ENCODE assay signal across 15 cellular contexts in the genomic region with DNA sequence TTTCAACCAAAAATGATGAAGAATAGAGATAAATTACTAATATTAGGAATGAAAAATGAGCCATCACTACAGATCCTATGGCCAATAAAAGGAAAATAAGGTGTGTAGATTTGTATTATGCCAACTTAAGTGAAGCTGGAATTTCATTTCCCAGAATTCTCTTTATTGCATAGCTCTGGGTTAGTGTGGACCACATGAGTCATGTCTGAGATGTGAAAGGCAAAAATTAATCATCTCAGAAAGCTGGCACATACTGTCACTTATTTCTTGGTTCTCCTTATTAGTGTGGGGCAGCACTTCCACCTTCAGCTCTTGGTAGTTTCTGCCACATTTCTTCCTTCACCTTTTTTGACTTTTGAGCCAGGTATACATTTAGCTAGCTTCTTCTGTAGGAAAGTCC.
DNase-seq lines count a peak whose midpoint lies in the region; ATAC-seq, FAIRE-seq and TF ChIP-seq lines count a peak whose summit lies in the region.
"Had no signal": no experiment of that assay in that cellular context is flagged by ENCODE, and none has a peak within 500 bp of the region (broad histone marks: within the 10 kb centered on the region; RNA-seq: fewer than 3 reads in every experiment).

No MANE protein-coding gene starts in this region.

- no peak overlapping the region for H3K9ac ChIP-seq in mammary epithelial cell (ENCODE audit: insufficient read depth, low read length)

- H3K27ac ChIP-seq in mammary epithelial cell (ENCODE audit: insufficient read depth, low read depth, low read length): no peak overlapping the region
- no peak overlapping the region for H3K27ac ChIP-seq in pancreas

- no peak overlapping the region for H2AFZ ChIP-seq in mammary epithelial cell (ENCODE audit: low read depth, low read length)

- peak; percentile 98 for ATAC-seq in activated naive CD4-positive, alpha-beta T cell treated with anti-CD3 and anti-CD28 coated beads, Interleukin-2, amount 50 U/mL, for 72 hours
- ATAC-seq in pancreas: no peak

- DNase-seq in activated naive CD4-positive, alpha-beta T cell treated with anti-CD3 and anti-CD28 coated beads, Interleukin-2, amount 50 U/mL, for 72 hours (ENCODE audit: low spot score in 2 of 2): no peak
- DNase-seq in activated naive CD4-positive, alpha-beta T cell (lab: John Stamatoyannopoulos, UW): no peak
- DNase-seq in HT1080 (ENCODE audit: low read depth) (peak; percentile 79), mammary epithelial cell (peak; percentile 66), renal cortical epithelial cell (ENCODE audit: low read depth) (peak; percentile 28), pancreas (no peak), Caco-2 (no peak), DMS 273 (lab: John Stamatoyannopoulos, UW; ENCODE audit: unreplicated experiment) (no peak)
- DNase-seq: activated CD4-positive, alpha-beta T cell treated with anti-CD3 and anti-CD28 coated beads for 1 hour; BE2C; head of caudate nucleus; NCI-H1694 had no signal

- H3K36me3 ChIP-seq in mammary epithelial cell (ENCODE audit: insufficient read depth, low read length): peaks cover 6% of the 10 kb centered on the region
- no peaks in the 10 kb centered on the region for H3K36me3 ChIP-seq in pancreas
- H3K36me3 ChIP-seq in Caco-2 (ENCODE audit: control insufficient read depth, insufficient read depth, low read length): no peaks in the 10 kb centered on the region; the same call in 1 of the 2 replicates

- H3K27me3 Mint-ChIP-seq in Caco-2 (ENCODE audit: insufficient read depth, unreplicated experiment): no peaks in the 10 kb centered on the region
- H3K27me3 Mint-ChIP-seq: activated naive CD4-positive, alpha-beta T cell treated with anti-CD3 and anti-CD28 coated beads, Interleukin-2, amount 50 U/mL, for 24 hours; dendritic cell treated with granulocyte-macrophage colony-stimulating factor and Interleukin-4, amounts not matched to agents 40 ng/mL and 50 ng/mL, for 4 days; IgD-negative memory B cell had no signal

- intact Hi-C loops in mammary epithelial cell (cut with micrococcal nuclease) (no loop called here), pancreas (cut with DNase I) (no loop called here), Caco-2 (cut with micrococcal nuclease; ENCODE audit: unreplicated experiment) (loop anchor here (10.0 kb wide), 1 partner anchor 330 kb away; no protein-coding TSS in a partner anchor)

- peaks cover 22 to 64% of the 10 kb centered on the region in 2 donors for H3K36me3 Mint-ChIP-seq in activated naive CD4-positive, alpha-beta T cell treated with anti-CD3 and anti-CD28 coated beads, Interleukin-2, amount 50 U/mL, for 72 hours
- H3K36me3 Mint-ChIP-seq in Caco-2 (ENCODE audit: insufficient read depth, unreplicated experiment): no peaks in the 10 kb centered on the region

- H3K79me2 ChIP-seq in mammary epithelial cell (ENCODE audit: insufficient read depth, low read length): peaks cover 5% of the 10 kb centered on the region

- peaks cover 6% of the 10 kb centered on the region for H3K4me1 Mint-ChIP-seq in Caco-2 (ENCODE audit: low read depth, unreplicated experiment)

- H3K4me3 Mint-ChIP-seq in Caco-2 (ENCODE audit: unreplicated experiment): no peak overlapping the region
- H3K4me3 Mint-ChIP-seq: activated naive CD4-positive, alpha-beta T cell treated with anti-CD3 and anti-CD28 coated beads, Interleukin-2, amount 50 U/mL, for 24 hours; dendritic cell treated with granulocyte-macrophage colony-stimulating factor and Interleukin-4, amounts not matched to agents 40 ng/mL and 50 ng/mL, for 4 days had no signal

- no peak overlapping the region for H3K4me2 ChIP-seq in mammary epithelial cell (ENCODE audit: insufficient read depth, low read depth, low read length)

- dilution Hi-C loops in mammary epithelial cell (cut with HindIII; ENCODE audit: low sequenced_read_pairs): no loop called here

- no peak overlapping the region for H3K4me3 ChIP-seq in mammary epithelial cell (replicated peaks in 1 of 3; ENCODE audit: insufficient read depth in 1 of 3, low read depth in 2 of 3, low read length in 3 of 3)
- H3K4me3 ChIP-seq in pancreas: no peak overlapping the region
- H3K4me3 ChIP-seq in Caco-2 (ENCODE audit: low read depth, low read length): no peak overlapping the region

- BruUV-seq in mammary epithelial cell (replicated peaks; lab: Mats Ljungman, UMichigan): no TSS peak
- BruUV-seq in Caco-2 (replicated peaks; lab: Mats Ljungman, UMichigan): no TSS peak

- H4K20me1 ChIP-seq in mammary epithelial cell (ENCODE audit: insufficient read depth, low read length): no peaks in the 10 kb centered on the region

- CTCF ChIA-PET in mammary epithelial cell (lab: Charles Lee; ENCODE audit: low non-redundant PET): no interaction called here
- CTCF ChIA-PET in Caco-2 (lab: Charles Lee): no interaction called here

- FAIRE-seq in pancreas (lab: Jason Lieb, UNC): no peak

- H3K27me3 ChIP-seq in mammary epithelial cell (ENCODE audit: insufficient read depth, low read length): no peaks in the 10 kb centered on the region
- no peaks in the 10 kb centered on the region for H3K27me3 ChIP-seq in pancreas
- H3K27me3 ChIP-seq in Caco-2 (replicated peaks; ENCODE audit: control insufficient read depth, insufficient read depth, low read length): no peaks in the 10 kb centered on the region
- H3K27me3 ChIP-seq: BE2C had no signal

- peaks cover 7% of the 10 kb centered on the region in 2 donors for H3K9me3 Mint-ChIP-seq in activated naive CD4-positive, alpha-beta T cell treated with anti-CD3 and anti-CD28 coated beads, Interleukin-2, amount 50 U/mL, for 72 hours
- H3K9me3 Mint-ChIP-seq in Caco-2 (ENCODE audit: unreplicated experiment): no peaks in the 10 kb centered on the region

- H3K4me1 ChIP-seq in mammary epithelial cell (ENCODE audit: insufficient read depth, low read length) (peaks cover 8% of the 10 kb centered on the region), pancreas (no peaks in the 10 kb centered on the region), Caco-2 (no peaks in the 10 kb centered on the region)
- H3K4me1 ChIP-seq: BE2C had no signal

- H3K9me3 ChIP-seq in mammary epithelial cell (replicated peaks; ENCODE audit: insufficient read depth, low read length) (no peaks in the 10 kb centered on the region), pancreas (no peaks in the 10 kb centered on the region), Caco-2 (peaks cover 6% of the 10 kb centered on the region; the same call in 1 of the 2 replicates)
- H3K9me3 ChIP-seq: BE2C had no signal

- in situ Hi-C loops in mammary epithelial cell (cut with MboI; ENCODE audit: low sequenced_read_pairs in 2 of 2): no loop called here

- H3K27ac Mint-ChIP-seq in activated naive CD4-positive, alpha-beta T cell treated with anti-CD3 and anti-CD28 coated beads, Interleukin-2, amount 50 U/mL, for 72 hours: peak overlapping the region in 1 of 2 donors; percentile 60
- no peak overlapping the region for H3K27ac Mint-ChIP-seq in Caco-2 (ENCODE audit: unreplicated experiment)
- H3K27ac Mint-ChIP-seq: activated naive CD4-positive, alpha-beta T cell treated with anti-CD3 and anti-CD28 coated beads, Interleukin-2, amount 50 U/mL, for 24 hours; dendritic cell treated with granulocyte-macrophage colony-stimulating factor and Interleukin-4, amounts not matched to agents 40 ng/mL and 50 ng/mL, for 4 days; IgD-negative memory B cell had no signal

- POLR2A ChIA-PET in Caco-2 (lab: Charles Lee): no interaction called here

- TF ChIP-seq CTCF in mammary epithelial cell (conservative IDR thresholded peaks at IDR 0.05 in 1 of 2, IDR thresholded peaks at IDR 0.05 in 1 of 2; ENCODE audit: extremely low read depth in 1 of 2, insufficient read depth in 1 of 2, low read depth in 1 of 2, low read length in 2 of 2) (no peak), pancreas (IDR thresholded peaks at IDR 0.05) (no peak), Caco-2 (IDR thresholded peaks at IDR 0.05; ENCODE audit: insufficient read depth in 1 of 2, low read depth in 1 of 2, low read length in 1 of 2, severe bottlenecking in 1 of 2, unreplicated experiment in 1 of 2) (no peak)

Comparison
In these comparisons a context has a peak if more than half of its experiments do, and no peak if none do; other contexts are left out.
1. ATAC-seq: peak in activated naive CD4-positive, alpha-beta T cell treated with anti-CD3 and anti-CD28 coated beads, Interleukin-2, amount 50 U/mL, for 72 hours (2 of 2); none in pancreas (0 of 4).
2. DNase-seq: peak in HT1080 (single experiment), mammary epithelial cell (single experiment) and renal cortical epithelial cell (single experiment); none in activated naive CD4-positive, alpha-beta T cell treated with anti-CD3 and anti-CD28 coated beads, Interleukin-2, amount 50 U/mL, for 72 hours (0 of 2), activated naive CD4-positive, alpha-beta T cell (0 of 4), pancreas (0 of 6), Caco-2 (0 of 2) and DMS 273 (single experiment).